ENCODE assay signal across 27 cellular contexts in the genomic region with DNA sequence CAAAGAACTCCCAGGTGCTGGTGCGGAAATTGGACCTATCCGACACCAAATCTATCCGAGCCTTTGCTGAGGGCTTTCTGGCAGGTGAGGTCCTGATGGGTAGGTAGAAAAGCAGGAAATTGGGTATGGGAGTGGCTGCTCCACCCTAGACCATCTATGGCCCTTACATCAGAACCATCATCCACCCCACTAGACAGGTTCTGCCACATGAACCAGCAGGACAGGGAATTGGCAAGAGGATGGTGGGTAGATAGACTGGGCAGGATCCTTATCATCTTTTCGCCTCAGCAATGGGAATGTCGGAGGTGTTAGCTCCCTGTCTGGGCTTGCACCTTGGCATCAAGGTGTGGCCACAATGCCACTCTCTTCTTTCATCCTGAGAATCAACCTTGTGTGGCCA. TPM values are rescaled to one million over a fixed set of nuclear protein-coding genes. Genes with fewer than 3 reads are reported as not detected.
"Had no signal": no experiment of that assay in that cellular context is flagged by ENCODE, and none has a peak within 500 bp of the region (broad histone marks: within the 10 kb centered on the region; RNA-seq: fewer than 3 reads in every experiment).

No MANE protein-coding gene starts in this region.

- H3K27me3 ChIP-seq: hepatocyte, pancreas, suprapubic skin, uterus had no signal

- H3K4me3 ChIP-seq: hepatocyte, left ventricle myocardium inferior, lung, pancreas, prostate gland, suprapubic skin, thoracic aorta, tibial artery, upper lobe of right lung, uterus had no signal

- H3K36me3 ChIP-seq: left ventricle myocardium inferior, pancreas, prostate gland, suprapubic skin, thoracic aorta, tibial artery, upper lobe of right lung, uterus had no signal

- DNase-seq: islet precursor cell; left ventricle myocardium inferior; naive thymus-derived CD8-positive, alpha-beta T cell; nucleus accumbens; pancreas; posterior cingulate gyrus; retina; right cardiac atrium; stimulated activated CD4-positive, alpha-beta T cell treated with anti-CD3 and anti-CD28 coated beads, Interleukin-12 subunit alpha, Interleukin-12 subunit beta, amount 100 ng/mL, for 4 hours; stimulated activated CD4-positive, alpha-beta T cell treated with anti-CD3 and anti-CD28 coated beads, Interleukin-15, amount 100 ng/mL, for 24 hours; stimulated activated CD4-positive, alpha-beta T cell treated with anti-CD3 and anti-CD28 coated beads, Interleukin-2, amount 100 ng/mL, for 24 hours; stimulated activated CD4-positive, alpha-beta T cell treated with anti-CD3 and anti-CD28 coated beads, Interleukin-4, amount 100 ng/mL, for 1 hour; stimulated activated naive B cell treated with anti-CD40 and anti-IgM and Interleukin-4, amounts not matched to agents 10 μg/mL and 1 μg/mL and 100 μg/mL, for 72 hours; stimulated activated naive CD8-positive, alpha-beta T cell treated with anti-CD3 and anti-CD28 coated beads, Interleukin-15, Interleukin-2, amounts not matched to agents 100 U/mL and 50 U/mL, for 24 hours; tibial artery; trophoblast cell; upper lobe of right lung; uterus had no signal

- H3K27ac ChIP-seq: hepatocyte, left ventricle myocardium inferior, pancreas, prostate gland, thoracic aorta, tibial artery, upper lobe of right lung, uterus had no signal

- H3K4me2 ChIP-seq: hepatocyte had no signal

- H3K9me3 ChIP-seq: left ventricle myocardium inferior, pancreas, prostate gland, suprapubic skin, thoracic aorta, tibial artery, upper lobe of right lung, uterus had no signal

- H2AFZ ChIP-seq: hepatocyte had no signal

- H3K79me2 ChIP-seq: hepatocyte had no signal

- FAIRE-seq: pancreas had no signal

- H3K4me1 ChIP-seq: pancreas, prostate gland, upper lobe of right lung, uterus had no signal

RNA-seq across cellular contexts. Expression of a gene that starts 23.5 kb away (rescaled TPM):
- total RNA-seq: kidney epithelial cell; left ventricle myocardium inferior; naive thymus-derived CD8-positive, alpha-beta T cell; neural crest cell; osteoblast; right cardiac atrium; sciatic nerve; thoracic aorta; uterus had no signal
- polyA plus RNA-seq: naive thymus-derived CD8-positive, alpha-beta T cell; right cardiac atrium had no signal
